ENCODE assay signal across 9 cellular contexts in the genomic region with DNA sequence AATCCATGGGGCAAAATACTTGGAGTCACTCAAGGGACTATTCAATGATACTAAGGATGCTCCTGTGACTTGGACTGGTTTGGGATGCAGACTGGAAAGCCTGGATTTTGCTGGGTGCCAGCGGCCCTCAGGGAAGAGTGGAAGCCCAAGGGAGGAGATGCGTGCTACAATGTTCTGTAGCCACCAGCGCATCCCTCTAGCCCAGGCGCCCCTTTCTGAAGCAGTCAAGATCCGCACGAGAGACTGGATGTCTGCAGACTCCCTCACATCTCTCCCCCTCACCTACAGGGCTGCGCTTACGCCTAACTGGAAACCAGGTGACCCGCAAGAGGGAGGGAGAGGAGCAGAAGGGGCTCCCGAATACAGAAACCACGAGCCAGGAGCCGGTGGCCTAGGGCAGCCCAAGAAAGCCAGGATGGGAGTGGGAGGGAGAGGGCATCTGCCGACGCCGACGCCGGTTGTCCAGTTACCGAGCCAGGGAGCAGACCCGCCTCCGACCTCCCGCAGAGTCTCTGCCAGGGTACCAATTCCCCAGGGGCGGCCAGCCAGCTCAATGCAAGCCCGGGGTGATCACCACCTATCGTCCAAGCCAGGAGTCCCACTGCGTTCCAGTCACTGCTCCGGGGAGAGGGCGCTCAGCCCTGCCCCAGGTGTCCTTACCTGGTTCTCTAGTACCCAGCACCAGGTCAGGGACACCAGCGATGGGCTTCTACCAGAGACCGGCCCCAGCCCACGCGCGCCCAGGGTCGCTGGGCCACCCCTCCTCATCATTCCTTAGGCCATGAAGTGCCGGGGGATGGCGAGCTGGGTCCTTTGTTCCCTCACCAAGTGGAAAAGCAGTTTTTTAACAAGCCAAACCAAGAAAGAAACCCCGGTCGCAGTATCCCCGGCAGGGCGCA. TPM values are rescaled to one million over a fixed set of nuclear protein-coding genes. Genes with fewer than 3 reads are reported as not detected.
DNase-seq lines count a peak whose midpoint lies in the region; ATAC-seq and TF ChIP-seq lines count a peak whose summit lies in the region.
"Had no signal": no experiment of that assay in that cellular context is flagged by ENCODE, and none has a peak within 500 bp of the region (broad histone marks: within the 10 kb centered on the region; RNA-seq: fewer than 3 reads in every experiment).

No MANE protein-coding gene starts in this region.

- peak overlapping the region; percentile 98 for H3K4me2 ChIP-seq in neural progenitor cell

- peaks cover 84% of the 10 kb centered on the region for H3K27me3 ChIP-seq in neural progenitor cell

- H3K4me1 Mint-ChIP-seq in T-helper 2 cell treated with Interferon-gamma antibody and Interleukin-4, amounts not matched to agents 5 μg/mL and 100 μg/mL, for 36 hours (ENCODE audit: low read depth): peaks cover 3% of the 10 kb centered on the region
- peaks cover 19% of the 10 kb centered on the region for H3K4me1 Mint-ChIP-seq in neural progenitor cell

- no peaks in the 10 kb centered on the region for H3K9me3 ChIP-seq in neural progenitor cell (ENCODE audit: low read depth)

- no peak overlapping the region for H3K9ac ChIP-seq in neural progenitor cell

- ATAC-seq in GM21360 (IDR thresholded peaks at IDR 0.05; ENCODE audit: unreplicated experiment): no peak

- H3K79me2 ChIP-seq in neural progenitor cell (ENCODE audit: low read depth): no peaks in the 10 kb centered on the region

- TF ChIP-seq CTCF in fibroblast of pulmonary artery (IDR thresholded peaks at IDR 0.05; ENCODE audit: low read length, missing control alignments) (no peak), neural progenitor cell (IDR thresholded peaks at IDR 0.05) (no peak), GM13977 (IDR thresholded peaks at IDR 0.05; ENCODE audit: extremely low read depth, insufficient read depth, missing control alignments) (no peak)

- H3K9me3 Mint-ChIP-seq in T-helper 2 cell treated with Interferon-gamma antibody and Interleukin-4, amounts not matched to agents 5 μg/mL and 100 μg/mL, for 36 hours: no peaks in the 10 kb centered on the region
- H3K9me3 Mint-ChIP-seq in neural progenitor cell: no peaks in the 10 kb centered on the region

- H3K4me3 ChIP-seq in fibroblast of pulmonary artery (replicated peaks; ENCODE audit: low read depth, low read length) (peak overlapping the region; percentile 58), neural progenitor cell (peak overlapping the region; percentile 55)

- DNase-seq in T-helper 2 cell treated with Interferon-gamma antibody and Interleukin-4, amounts not matched to agents 5 μg/mL and 100 μg/mL, for 36 hours (ENCODE audit: low spot score): no peak
- DNase-seq in T-helper 2 cell (no peak), T1000 (lab: John Stamatoyannopoulos, UW) (peak; percentile 33), fibroblast of pulmonary artery (ENCODE audit: low read depth) (no peak), neural progenitor cell (ENCODE audit: low spot score) (peak; percentile 48), GM13977 (ENCODE audit: low spot score) (no peak), cerebellum (ENCODE audit: low spot score) (no peak)

- H3F3A ChIP-seq in neural progenitor cell (ENCODE audit: low read depth): peaks cover 10% of the 10 kb centered on the region

- H3K27ac Mint-ChIP-seq in T-helper 2 cell treated with Interferon-gamma antibody and Interleukin-4, amounts not matched to agents 5 μg/mL and 100 μg/mL, for 36 hours: no peak overlapping the region
- no peak overlapping the region for H3K27ac Mint-ChIP-seq in neural progenitor cell

- no peaks in the 10 kb centered on the region for H3K36me3 Mint-ChIP-seq in T-helper 2 cell treated with Interferon-gamma antibody and Interleukin-4, amounts not matched to agents 5 μg/mL and 100 μg/mL, for 36 hours (ENCODE audit: low read depth)
- H3K36me3 Mint-ChIP-seq in neural progenitor cell: no peaks in the 10 kb centered on the region

- no peaks in the 10 kb centered on the region for H4K20me1 ChIP-seq in neural progenitor cell (ENCODE audit: low read depth)

- H2AFZ ChIP-seq in neural progenitor cell (replicated peaks): peak overlapping the region; percentile 84

- no peak overlapping the region for H3K27ac ChIP-seq in neural progenitor cell

- peak overlapping the region; percentile 52 for H3K4me3 Mint-ChIP-seq in T-helper 2 cell treated with Interferon-gamma antibody and Interleukin-4, amounts not matched to agents 5 μg/mL and 100 μg/mL, for 36 hours
- peak overlapping the region; percentile 91 for H3K4me3 Mint-ChIP-seq in neural progenitor cell

- peaks cover 16% of the 10 kb centered on the region for H3K4me1 ChIP-seq in neural progenitor cell

- H3K27me3 Mint-ChIP-seq in T-helper 2 cell treated with Interferon-gamma antibody and Interleukin-4, amounts not matched to agents 5 μg/mL and 100 μg/mL, for 36 hours (ENCODE audit: low read depth): peaks cover 82% of the 10 kb centered on the region
- peaks cover 24% of the 10 kb centered on the region for H3K27me3 Mint-ChIP-seq in neural progenitor cell (ENCODE audit: insufficient read depth, low read depth)

- no peaks in the 10 kb centered on the region for H3K36me3 ChIP-seq in neural progenitor cell

- in situ Hi-C loops in GM13977 (cut with MboI; ENCODE audit: low pct_unique_long_range_greater_than_20kb, low sequenced_read_pairs, unreplicated experiment): no loop called here

RNA-seq across cellular contexts. Expression of a gene that starts 1.2 kb away (rescaled TPM):
- total RNA-seq in neural progenitor cell (ENCODE audit: low replicate concordance) (2.3 and 2.5 TPM in 2 replicates), cerebellum (10.9 TPM)
- total RNA-seq: activated CD8-positive, alpha-beta memory T cell treated with anti-CD3 and anti-CD28 coated beads for 36 hours had no signal

Comparison
In these comparisons a context has a peak if more than half of its experiments do, and no peak if none do; other contexts are left out.
1. DNase-seq: peak in T1000 (single experiment) and neural progenitor cell (single experiment); none in T-helper 2 cell treated with Interferon-gamma antibody and Interleukin-4, amounts not matched to agents 5 μg/mL and 100 μg/mL, for 36 hours (single experiment), T-helper 2 cell (0 of 5), fibroblast of pulmonary artery (single experiment), GM13977 (single experiment) and cerebellum (single experiment).